1 cellular context compared by ENCODE assay signal in genomic region chr1:161068306-161069200, GRCh38.
TF ChIP-seq lines count a peak whose summit lies in the region.

No MANE protein-coding gene starts in this region.

TF ChIP-seq in endothelial cell of umbilical vein, 7 proteins besides CTCF, POLR2A, EP300 and RAD21 (continued from another document):
- TF ChIP-seq MAX (IDR thresholded peaks at IDR 0.05; ENCODE audit: insufficient read depth, insufficient read length) (no peak), EZH2 (IDR thresholded peaks at IDR 0.05; ENCODE audit: borderline replicate concordance, low read depth, low read length, severe bottlenecking) (no peak), GATA2 (IDR thresholded peaks at IDR 0.05; ENCODE audit: insufficient read depth, insufficient read length, low read depth, low read length) (no peak), FOS (IDR thresholded peaks at IDR 0.05; ENCODE audit: borderline replicate concordance, insufficient read depth, low read length) (no peak)
